ENCODE assay signal across 13 cellular contexts in the genomic region with DNA sequence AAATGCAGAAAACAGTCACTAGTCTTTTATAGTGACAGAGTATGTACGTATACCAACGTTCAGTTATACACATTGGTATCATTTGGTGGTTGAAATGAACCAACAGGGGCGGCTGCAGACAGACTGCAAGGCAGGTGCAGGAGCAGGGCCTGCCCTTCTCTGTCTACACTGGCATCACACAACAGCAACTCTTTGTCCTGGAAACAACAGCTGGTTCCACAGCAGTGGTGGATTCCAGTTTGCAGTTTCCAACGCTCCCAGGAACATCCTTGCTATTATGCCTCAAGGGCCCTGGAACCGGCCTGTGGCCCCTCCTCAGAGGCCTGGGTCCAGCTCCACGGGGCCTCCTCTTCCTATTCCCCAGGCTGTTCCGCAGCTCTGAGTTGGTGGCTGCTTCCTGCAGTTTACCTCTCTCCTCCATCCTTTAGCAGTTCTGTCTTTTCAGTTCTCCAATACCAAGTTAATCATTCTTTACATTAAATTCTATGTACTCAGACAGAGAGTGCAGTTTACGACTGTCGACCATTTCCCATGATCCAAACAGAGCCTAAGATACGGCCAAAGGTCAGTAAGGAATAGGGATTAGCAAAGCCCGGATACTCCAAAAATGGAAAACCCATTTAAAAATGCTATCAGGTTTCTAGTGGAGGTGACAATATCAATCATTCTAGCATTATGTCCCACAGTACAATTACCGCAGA.
DNase-seq lines count a peak whose midpoint lies in the region; ATAC-seq and TF ChIP-seq lines count a peak whose summit lies in the region.
"Had no signal": no experiment of that assay in that cellular context is flagged by ENCODE, and none has a peak within 500 bp of the region (broad histone marks: within the 10 kb centered on the region; RNA-seq: fewer than 3 reads in every experiment).

No MANE protein-coding gene starts in this region.

- H3K4me1 ChIP-seq in Caco-2, result peaks cover 40% of the 10 kb centered on the region
- H3K4me1 ChIP-seq in mucosa of descending colon (ENCODE audit: low read depth), result peaks cover 9% of the 10 kb centered on the region
- H3K4me1 ChIP-seq: HAP-1 had no signal

- H3K4me1 Mint-ChIP-seq in Caco-2 (ENCODE audit: low read depth, unreplicated experiment) (peaks cover 33% of the 10 kb centered on the region), progenitor cell of endocrine pancreas (ENCODE audit: low read depth) (peaks cover 2% of the 10 kb centered on the region)
- H3K4me1 Mint-ChIP-seq: B cell had no signal

- intact Hi-C loops in Caco-2 (cut with micrococcal nuclease; ENCODE audit: unreplicated experiment) (loop anchor here (1.0 kb wide), 1 partner anchor 8 kb away; no protein-coding TSS in a partner anchor), mucosa of descending colon (cut with DNase I, micrococcal nuclease) (no loop called here)

- POLR2A ChIA-PET in Caco-2 (lab: Charles Lee), result no interaction called here

- H3K27me3 ChIP-seq in Caco-2 (replicated peaks; ENCODE audit: control insufficient read depth, insufficient read depth, low read length), result no peaks in the 10 kb centered on the region

- H3K9me3 Mint-ChIP-seq in Caco-2 (ENCODE audit: unreplicated experiment), result no peaks in the 10 kb centered on the region
- no peaks in the 10 kb centered on the region for H3K9me3 Mint-ChIP-seq in progenitor cell of endocrine pancreas (ENCODE audit: low read depth)
- H3K9me3 Mint-ChIP-seq: CD4-positive, alpha-beta T cell had no signal

- no peaks in the 10 kb centered on the region for H3K9me3 ChIP-seq in Caco-2
- H3K9me3 ChIP-seq in mucosa of descending colon, result no peaks in the 10 kb centered on the region
- H3K9me3 ChIP-seq: HAP-1 had no signal

- BruUV-seq in Caco-2 (replicated peaks; lab: Mats Ljungman, UMichigan), result no TSS peak

- ATAC-seq in mucosa of descending colon, result peak; percentile 95

- TF ChIP-seq CTCF in Caco-2 (IDR thresholded peaks at IDR 0.05; ENCODE audit: insufficient read depth in 1 of 2, low read depth in 1 of 2, low read length in 1 of 2, severe bottlenecking in 1 of 2, unreplicated experiment in 1 of 2), result no peak
- no peak for TF ChIP-seq CTCF in mucosa of descending colon (IDR thresholded peaks at IDR 0.05)
- TF ChIP-seq CTCF in progenitor cell of endocrine pancreas (IDR thresholded peaks at IDR 0.05; ENCODE audit: unreplicated experiment), result no peak

- DNase-seq in Caco-2 (peak; percentile 29 to 45), HuH-7 (ENCODE audit: low spot score) (peak; percentile 9), mucosa of descending colon (peak; percentile 49 to 53 (median 52)), progenitor cell of endocrine pancreas (ENCODE audit: low spot score, unreplicated experiment) (no peak), NCI-H82 (lab: John Stamatoyannopoulos, UW) (no peak), COR-L47 (lab: John Stamatoyannopoulos, UW) (no peak), NCI-H1694 (lab: John Stamatoyannopoulos, UW) (no peak)
- DNase-seq: C1 segment of cervical spinal cord; CD4-positive, alpha-beta T cell; DND-41; GDM1 had no signal

- H3K27me3 Mint-ChIP-seq in Caco-2 (ENCODE audit: insufficient read depth, unreplicated experiment) (no peaks in the 10 kb centered on the region), progenitor cell of endocrine pancreas (no peaks in the 10 kb centered on the region)
- H3K27me3 Mint-ChIP-seq: B cell; CD4-positive, alpha-beta T cell had no signal

- H3K36me3 Mint-ChIP-seq in Caco-2 (ENCODE audit: insufficient read depth, unreplicated experiment) (peaks cover 42% of the 10 kb centered on the region), progenitor cell of endocrine pancreas (ENCODE audit: insufficient read depth) (peaks cover 24% of the 10 kb centered on the region)

- CTCF ChIA-PET in Caco-2 (lab: Charles Lee), result no interaction called here

- H3K27ac Mint-ChIP-seq in Caco-2 (ENCODE audit: unreplicated experiment) (peak overlapping the region; percentile 31), progenitor cell of endocrine pancreas (peak overlapping the region; percentile 21)
- H3K27ac Mint-ChIP-seq: B cell; CD4-positive, alpha-beta T cell had no signal

- H3K36me3 ChIP-seq in Caco-2 (ENCODE audit: control insufficient read depth, insufficient read depth, low read length) (no peaks in the 10 kb centered on the region; the same call in none of the 2 replicates), mucosa of descending colon (ENCODE audit: low read depth) (no peaks in the 10 kb centered on the region)

- no peak overlapping the region for H3K4me3 ChIP-seq in Caco-2 (ENCODE audit: low read depth, low read length)
- no peak overlapping the region for H3K4me3 ChIP-seq in mucosa of descending colon
- H3K4me3 ChIP-seq: HAP-1 had no signal

- H3K4me3 Mint-ChIP-seq in Caco-2 (ENCODE audit: unreplicated experiment) (peak overlapping the region; percentile 23), progenitor cell of endocrine pancreas (ENCODE audit: low read depth) (no peak overlapping the region)
- H3K4me3 Mint-ChIP-seq: B cell; CD4-positive, alpha-beta T cell had no signal

Comparison
In these comparisons a context has a peak if more than half of its experiments do, and no peak if none do; other contexts are left out.
1. DNase-seq: peak in Caco-2 (2 of 2), HuH-7 (single experiment) and mucosa of descending colon (3 of 3); none in progenitor cell of endocrine pancreas (single experiment), NCI-H82 (single experiment), COR-L47 (single experiment) and NCI-H1694 (single experiment).